Comparison of ENCODE assay signal across 11 cellular contexts in the genomic region with DNA sequence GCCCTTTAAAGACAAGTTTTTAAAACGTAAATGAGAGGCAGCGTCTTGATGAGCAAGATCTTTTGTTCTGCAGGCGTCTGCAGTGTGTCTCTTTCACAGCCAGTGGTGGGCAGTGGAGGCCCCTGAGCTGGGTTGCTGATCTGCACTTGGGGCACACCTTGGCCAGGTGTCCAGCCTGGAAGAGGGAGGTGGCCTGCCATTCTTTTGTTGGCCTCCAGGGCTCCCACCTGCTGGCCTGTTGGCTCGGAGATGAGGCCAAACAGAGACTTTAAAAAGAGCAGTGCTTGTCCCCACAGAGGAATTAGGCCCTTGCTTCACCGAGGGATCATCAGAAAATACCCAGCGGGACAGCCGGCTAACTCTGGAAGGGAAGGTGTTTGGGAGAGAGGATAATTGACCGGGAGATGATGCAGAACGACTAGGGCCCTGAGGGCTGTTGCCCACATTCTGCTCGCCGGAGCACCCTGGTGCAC.
A peak's percentile ranks its signal among the peaks of the same experiment; 100 is the strongest.
DNase-seq lines count a peak whose midpoint lies in the region; ATAC-seq and TF ChIP-seq lines count a peak whose summit lies in the region.
"Had no signal": no experiment of that assay in that cellular context is flagged by ENCODE, and none has a peak within 500 bp of the region (broad histone marks: within the 10 kb centered on the region; RNA-seq: fewer than 3 reads in every experiment).

No MANE protein-coding gene starts in this region.

- ATAC-seq in activated naive CD8-positive, alpha-beta T cell treated with anti-CD3 and anti-CD28 coated beads, Interleukin-2, amount 50 U/mL, for 24 hours: peak; percentile 75
- ATAC-seq in right lobe of liver (peak; percentile 3 to 41 (median 10)), HG02885 (IDR thresholded peaks at IDR 0.05; ENCODE audit: poor library complexity, unreplicated experiment) (no peak), psoas muscle (no peak)

- H3K9me2 ChIP-seq in MM.1S (replicated peaks; ENCODE audit: insufficient read depth, low read length): no peaks in the 10 kb centered on the region

- H3K36me3 Mint-ChIP-seq in activated naive CD8-positive, alpha-beta T cell treated with anti-CD3 and anti-CD28 coated beads, Interleukin-2, amount 50 U/mL, for 24 hours (ENCODE audit: low read depth): no peaks in the 10 kb centered on the region

- peaks cover 74 to 97% (median 86%) of the 10 kb centered on the region in 10 experiments for H3K4me1 ChIP-seq in BLaER1 treated with 17β-estradiol and CSF1 and Interleukin-3, amounts not matched to agents 10 nM and 100 nM
- peaks cover 23% of the 10 kb centered on the region for H3K4me1 ChIP-seq in MM.1S (ENCODE audit: low read length)
- peaks cover 0 to 43% (median 21%) of the 10 kb centered on the region in 4 donors for H3K4me1 ChIP-seq in right lobe of liver
- no peaks in the 10 kb centered on the region for H3K4me1 ChIP-seq in psoas muscle
- H3K4me1 ChIP-seq: HAP-1 had no signal

- H3K4me3 Mint-ChIP-seq in activated naive CD8-positive, alpha-beta T cell treated with anti-CD3 and anti-CD28 coated beads, Interleukin-2, amount 50 U/mL, for 24 hours: peak overlapping the region; percentile 59

- H3F3A ChIP-seq in MM.1S (ENCODE audit: insufficient read depth, low read length): peaks cover 12% of the 10 kb centered on the region; the same call in 1 of the 2 replicates

- peaks cover 0 to 60% (median 14%) of the 10 kb centered on the region in 11 experiments; a peak in 13 of 22 replicates for H3K36me3 ChIP-seq in BLaER1 treated with 17β-estradiol and CSF1 and Interleukin-3, amounts not matched to agents 10 nM and 100 nM
- H3K36me3 ChIP-seq in MM.1S (replicated peaks; ENCODE audit: insufficient read depth, low read length): no peaks in the 10 kb centered on the region
- no peaks in the 10 kb centered on the region for H3K36me3 ChIP-seq in right lobe of liver
- no peaks in the 10 kb centered on the region for H3K36me3 ChIP-seq in psoas muscle (ENCODE audit: insufficient read depth in 1 of 2, low read depth in 1 of 2)
- H3K36me3 ChIP-seq: HAP-1 had no signal

- peak overlapping the region; percentile 18 to 65 (median 60); a peak in 19 of 22 replicates for H3K27ac ChIP-seq in BLaER1 treated with 17β-estradiol and CSF1 and Interleukin-3, amounts not matched to agents 10 nM and 100 nM
- peak overlapping the region; percentile 79 for H3K27ac ChIP-seq in MM.1S (ENCODE audit: low read length)
- H3K27ac ChIP-seq in right lobe of liver: peak overlapping the region in 2 of 3 donors; percentile 39 to 49
- no peak overlapping the region for H3K27ac ChIP-seq in psoas muscle

- no peak for DNase-seq in MM.1S
- peak; percentile 47 for DNase-seq in activated naive CD8-positive, alpha-beta T cell treated with anti-CD3 and anti-CD28 coated beads, Interleukin-2, amount 50 U/mL, for 24 hours
- DNase-seq in right lobe of liver: no peak
- no peak for DNase-seq in COR-L47 (lab: John Stamatoyannopoulos, UW)
- DNase-seq in psoas muscle: no peak
- DNase-seq in NCI-H2107 treated with DMSO at 0.1 percent for 48 hours (lab: John Stamatoyannopoulos, UW; ENCODE audit: unreplicated experiment): no peak
- DNase-seq: NCI-H446 treated with DMSO at 0.1 percent for 48 hours had no signal

- H3K4me1 Mint-ChIP-seq in activated naive CD8-positive, alpha-beta T cell treated with anti-CD3 and anti-CD28 coated beads, Interleukin-2, amount 50 U/mL, for 24 hours: peaks cover 64% of the 10 kb centered on the region

- H4K20me1 ChIP-seq in BLaER1 treated with 17β-estradiol and CSF1 and Interleukin-3, amounts not matched to agents 10 nM and 100 nM: peaks cover 77 to 100% (median 100%) of the 10 kb centered on the region in 11 experiments
- no peaks in the 10 kb centered on the region for H4K20me1 ChIP-seq in MM.1S (ENCODE audit: insufficient read depth, low read length)

- peak overlapping the region in 9 of 11 experiments; percentile 21 to 58 (median 49); a peak in 14 of 22 replicates for H3K9ac ChIP-seq in BLaER1 treated with 17β-estradiol and CSF1 and Interleukin-3, amounts not matched to agents 10 nM and 100 nM
- H3K9ac ChIP-seq in MM.1S (ENCODE audit: low read length): peak overlapping the region; percentile 28; the same call in 1 of the 2 replicates

- H3K9me3 Mint-ChIP-seq in activated naive CD8-positive, alpha-beta T cell treated with anti-CD3 and anti-CD28 coated beads, Interleukin-2, amount 50 U/mL, for 24 hours: no peaks in the 10 kb centered on the region

- intact Hi-C loops in right lobe of liver (cut with DNase I) (no loop called here), psoas muscle (cut with DNase I) (no loop called here)

- 61% methylated on average over 6 of the region's 11 CpGs for WGBS in right lobe of liver (ENCODE audit: insufficient coverage, low coverage, low lambda C conversion rate, missing lambda C conversion rate)
- WGBS in psoas muscle, 3 donors: 77 to 81% (median 78%) methylated on average over 11 of the region's 11 CpGs

- peak; percentile 33 for TF ChIP-seq CTCF in MM.1S (IDR thresholded peaks at IDR 0.05; ENCODE audit: low read length)
- TF ChIP-seq CTCF in right lobe of liver (IDR thresholded peaks at IDR 0.05): peak in 1 of 4 donors; percentile 23
- TF ChIP-seq CTCF in psoas muscle (IDR thresholded peaks at IDR 0.05): no peak

- no peaks in the 10 kb centered on the region for H3K27me3 ChIP-seq in BLaER1 treated with 17β-estradiol and CSF1 and Interleukin-3, amounts not matched to agents 10 nM and 100 nM
- H3K27me3 ChIP-seq in MM.1S (replicated peaks; ENCODE audit: insufficient read depth, low read length) (no peaks in the 10 kb centered on the region), right lobe of liver (no peaks in the 10 kb centered on the region), psoas muscle (ENCODE audit: insufficient read depth in 3 of 3, low read length in 2 of 3) (no peaks in the 10 kb centered on the region)

- peak overlapping the region; percentile 96 for H3K27ac Mint-ChIP-seq in activated naive CD8-positive, alpha-beta T cell treated with anti-CD3 and anti-CD28 coated beads, Interleukin-2, amount 50 U/mL, for 24 hours

- H3K27me3 Mint-ChIP-seq in activated naive CD8-positive, alpha-beta T cell treated with anti-CD3 and anti-CD28 coated beads, Interleukin-2, amount 50 U/mL, for 24 hours: no peaks in the 10 kb centered on the region

- peak overlapping the region in 3 of 10 experiments; percentile 32 to 42 (median 40); a peak in 5 of 20 replicates for H3K4me3 ChIP-seq in BLaER1 treated with 17β-estradiol and CSF1 and Interleukin-3, amounts not matched to agents 10 nM and 100 nM
- H3K4me3 ChIP-seq in MM.1S (ENCODE audit: low read length) (no peak overlapping the region), right lobe of liver (no peak overlapping the region), psoas muscle (no peak overlapping the region)
- H3K4me3 ChIP-seq: HAP-1, lung had no signal

- H3K79me2 ChIP-seq in MM.1S (ENCODE audit: low read length): 0 out of 2 replicates have a peak, but pooled peaks cover 4% of the 10 kb centered on the region

- peak overlapping the region; percentile 63 to 98 (median 87) for H3K4me2 ChIP-seq in BLaER1 treated with 17β-estradiol and CSF1 and Interleukin-3, amounts not matched to agents 10 nM and 100 nM
- peak overlapping the region; percentile 47; the same call in 1 of the 2 replicates for H3K4me2 ChIP-seq in MM.1S (ENCODE audit: low read depth, low read length)

- no peak for TF ChIP-seq POLR2A in right lobe of liver (IDR thresholded peaks at IDR 0.05)

- H2AFZ ChIP-seq in MM.1S (ENCODE audit: low read length): no peak overlapping the region

- no peaks in the 10 kb centered on the region for H3K9me3 ChIP-seq in BLaER1 treated with 17β-estradiol and CSF1 and Interleukin-3, amounts not matched to agents 10 nM and 100 nM (replicated peaks in 1 of 11)
- no peaks in the 10 kb centered on the region for H3K9me3 ChIP-seq in MM.1S (replicated peaks; ENCODE audit: insufficient read depth, low read length)
- no peaks in the 10 kb centered on the region for H3K9me3 ChIP-seq in right lobe of liver
- no peaks in the 10 kb centered on the region for H3K9me3 ChIP-seq in psoas muscle
- H3K9me3 ChIP-seq: HAP-1 had no signal

Comparison
In these comparisons a context has a peak if more than half of its experiments do, and no peak if none do; other contexts are left out.
1. ATAC-seq: peak in activated naive CD8-positive, alpha-beta T cell treated with anti-CD3 and anti-CD28 coated beads, Interleukin-2, amount 50 U/mL, for 24 hours (single experiment) and right lobe of liver (4 of 4); none in HG02885 (single experiment) and psoas muscle (0 of 4).